Comparison of ENCODE assay signal across 8 cellular contexts in genomic region chr19:27974082-27974513, GRCh38.
DNase-seq lines count a peak whose midpoint lies in the region; ATAC-seq and TF ChIP-seq lines count a peak whose summit lies in the region.

No MANE protein-coding gene starts in this region.

- in situ Hi-C loops in Panc1 (cut with HindIII; ENCODE audit: low pct_unique_long_range_greater_than_20kb, low sequenced_read_pairs), result no loop called here

- CTCF ChIA-PET in Panc1 (lab: Charles Lee), result interaction anchor here (0.7 kb wide), 1 partner anchor 267 kb away, joined by 4 read pairs; no protein-coding TSS in a partner anchor

- H3K4me1 ChIP-seq in Panc1 (ENCODE audit: control insufficient read depth, insufficient read depth, low read length) (no peaks in the 10 kb centered on the region), foreskin keratinocyte (no peaks in the 10 kb centered on the region), spleen (no peaks in the 10 kb centered on the region)

- POLR2A ChIA-PET in Panc1 (lab: Charles Lee), result no interaction called here

- TF ChIP-seq CTCF in 22Rv1 (IDR thresholded peaks at IDR 0.05), result peak; percentile 84
- peak; percentile 71 for TF ChIP-seq CTCF in GM12873 (IDR thresholded peaks at IDR 0.05; ENCODE audit: insufficient read depth, low read depth, low read length, missing control alignments)
- TF ChIP-seq CTCF in Panc1 (IDR thresholded peaks at IDR 0.05), result peak; percentile 87
- peak; percentile 56 for TF ChIP-seq CTCF in foreskin keratinocyte (conservative IDR thresholded peaks at IDR 0.05)
- TF ChIP-seq CTCF in spleen (IDR thresholded peaks at IDR 0.05 in 8 of 11, conservative IDR thresholded peaks at IDR 0.05 in 3 of 11), result peak in 6 of 11 experiments; percentile 13 to 58 (median 32)

- H3K27ac Mint-ChIP-seq in T-helper 2 cell treated with Interferon-gamma antibody and Interleukin-4, amounts not matched to agents 5 μg/mL and 100 μg/mL, for 36 hours, result no peak overlapping the region

- H3K9me3 ChIP-seq in Panc1 (ENCODE audit: control insufficient read depth, insufficient read depth, low read depth, low read length) (no peaks in the 10 kb centered on the region), spleen (no peaks in the 10 kb centered on the region)

- H3K27me3 Mint-ChIP-seq in T-helper 2 cell treated with Interferon-gamma antibody and Interleukin-4, amounts not matched to agents 5 μg/mL and 100 μg/mL, for 36 hours (ENCODE audit: low read depth), result no peaks in the 10 kb centered on the region

- H3K36me3 ChIP-seq in Panc1 (ENCODE audit: control insufficient read depth, insufficient read depth, low read length), result no peaks in the 10 kb centered on the region
- H3K36me3 ChIP-seq in spleen, result no peaks in the 10 kb centered on the region

- no peaks in the 10 kb centered on the region for H3K4me1 Mint-ChIP-seq in T-helper 2 cell treated with Interferon-gamma antibody and Interleukin-4, amounts not matched to agents 5 μg/mL and 100 μg/mL, for 36 hours (ENCODE audit: low read depth)

- H3K27me3 ChIP-seq in Panc1 (ENCODE audit: control insufficient read depth, insufficient read depth, low read length) (no peaks in the 10 kb centered on the region), foreskin keratinocyte (no peaks in the 10 kb centered on the region), spleen (replicated peaks in 1 of 7) (no peaks in the 10 kb centered on the region)

- no TSS peak for BruUV-seq in Panc1 (replicated peaks; lab: Mats Ljungman, UMichigan)

- no peaks in the 10 kb centered on the region for H3K36me3 Mint-ChIP-seq in T-helper 2 cell treated with Interferon-gamma antibody and Interleukin-4, amounts not matched to agents 5 μg/mL and 100 μg/mL, for 36 hours (ENCODE audit: low read depth)

- H3K9me3 Mint-ChIP-seq in T-helper 2 cell treated with Interferon-gamma antibody and Interleukin-4, amounts not matched to agents 5 μg/mL and 100 μg/mL, for 36 hours, result no peaks in the 10 kb centered on the region

- peak overlapping the region; percentile 59 for H3K27ac ChIP-seq in 22Rv1
- no peak overlapping the region for H3K27ac ChIP-seq in Panc1 (ENCODE audit: low read length)
- no peak overlapping the region for H3K27ac ChIP-seq in foreskin keratinocyte
- no peak overlapping the region for H3K27ac ChIP-seq in spleen

- 18 to 34% (median 19%) methylated on average over 2 of the region's 2 CpGs for WGBS in spleen, 5 donors

- H3K4me3 Mint-ChIP-seq in T-helper 2 cell treated with Interferon-gamma antibody and Interleukin-4, amounts not matched to agents 5 μg/mL and 100 μg/mL, for 36 hours, result no peak overlapping the region

- DNase-seq in Panc1 (ENCODE audit: low read depth, low spot score) (no peak), foreskin keratinocyte (no peak), spleen (no peak)
- DNase-seq in T-helper 2 cell treated with Interferon-gamma antibody and Interleukin-4, amounts not matched to agents 5 μg/mL and 100 μg/mL, for 36 hours (ENCODE audit: low spot score), result no peak

- no peak for TF ChIP-seq POLR2A in spleen (IDR thresholded peaks at IDR 0.05)

- ATAC-seq in Panc1 (peak; percentile 80; the same call in 1 of the 2 replicates), foreskin keratinocyte (no peak), HG02840 (IDR thresholded peaks at IDR 0.05; ENCODE audit: low FRiP score, unreplicated experiment) (no peak), GM21737 (IDR thresholded peaks at IDR 0.05; ENCODE audit: unreplicated experiment) (no peak)

- H3K4me3 ChIP-seq in Panc1 (ENCODE audit: low read depth in 2 of 2, low read length in 2 of 2) (no peak overlapping the region), spleen (no peak overlapping the region)

- intact Hi-C loops in Panc1 (cut with micrococcal nuclease; ENCODE audit: unreplicated experiment) (loop anchor here (2.0 to 10.0 kb wide), 2 partner anchors 241 to 351 kb away; no protein-coding TSS in a partner anchor), spleen (cut with DNase I; ENCODE audit: low total_unique reads) (no loop called here)

Comparison
In these comparisons a context has a peak if more than half of its experiments do, and no peak if none do; other contexts are left out.
1. CTCF ChIP-seq: peak in every context shown above with its lines; median percentile 87 in Panc1; 84 in 22Rv1; 71 in GM12873; 56 in foreskin keratinocyte; 32 in spleen.